In genomic region chr11:60905047-60905446, GRCh38 we compare ENCODE assay signal across 9 cellular contexts. TPM values are rescaled to one million over a fixed set of nuclear protein-coding genes. Genes with fewer than 3 reads are reported as not detected.
DNase-seq lines count a peak whose midpoint lies in the region; ATAC-seq, FAIRE-seq and TF ChIP-seq lines count a peak whose summit lies in the region.
"Had no signal": no experiment of that assay in that cellular context is flagged by ENCODE, and none has a peak within 500 bp of the region (broad histone marks: within the 10 kb centered on the region; RNA-seq: fewer than 3 reads in every experiment).

No MANE protein-coding gene starts in this region.

- H3K36me3 ChIP-seq in BLaER1 = peaks cover 46% of the 10 kb centered on the region
- H3K36me3 ChIP-seq in IMR-90 (ENCODE audit: control insufficient read depth, insufficient read depth, low read length) = peaks cover 29% of the 10 kb centered on the region

- no peak for FAIRE-seq in D721Med (lab: Jason Lieb, UNC)

- intact Hi-C loops in IMR-90 (cut with micrococcal nuclease) (loop anchor here (5.0 kb wide), 1 partner anchor 267 kb away; no protein-coding TSS in a partner anchor), MCF 10A (cut with micrococcal nuclease) (no loop called here)

- no peak for TF ChIP-seq CTCF in IMR-90 (conservative IDR thresholded peaks at IDR 0.05; ENCODE audit: low read depth, low read length)
- no peak for TF ChIP-seq CTCF in MCF 10A (IDR thresholded peaks at IDR 0.05; ENCODE audit: unreplicated experiment)
- no peak for TF ChIP-seq CTCF in D721Med (IDR thresholded peaks at IDR 0.05; ENCODE audit: insufficient read depth, missing control alignments)

- H2AFZ ChIP-seq in IMR-90 (replicated peaks; ENCODE audit: low read length, poor library complexity) = no peak overlapping the region

- dilution Hi-C loops in IMR-90 (cut with HindIII; ENCODE audit: low sequenced_read_pairs, unreplicated experiment) = no loop called here

- no peak overlapping the region; a peak in 1 of 4 replicates for H4K8ac ChIP-seq in IMR-90 (ENCODE audit: low read depth in 2 of 2, low read length in 2 of 2)

- H3K4me1 Mint-ChIP-seq in MCF 10A (ENCODE audit: insufficient read depth, unreplicated experiment) = peaks cover 9% of the 10 kb centered on the region
- H3K4me1 Mint-ChIP-seq in naive B cell = peaks cover 52 to 64% (median 63%) of the 10 kb centered on the region in 3 donors

- ATAC-seq in IMR-90 (ENCODE audit: low read depth) = no peak
- ATAC-seq in naive B cell (ENCODE audit: low read depth in 2 of 2) = no peak
- no peak for ATAC-seq in HG03565 (IDR thresholded peaks at IDR 0.05; ENCODE audit: unreplicated experiment)

- peaks cover 6 to 44% of the 10 kb centered on the region in 2 experiments; a peak in 3 of 4 replicates for H3K79me1 ChIP-seq in IMR-90 (ENCODE audit: low read depth in 1 of 2, low read length in 2 of 2)

- H4K5ac ChIP-seq in IMR-90 (ENCODE audit: low read depth, low read length) = no peak overlapping the region

- in situ Hi-C loops in IMR-90 (cut with MboI; ENCODE audit: low sequenced_read_pairs) = loop anchor here (25.0 kb wide), 1 partner anchor 1318 kb away; no protein-coding TSS in a partner anchor

- H3K9ac ChIP-seq in BLaER1 (peak overlapping the region; percentile 92), IMR-90 (ENCODE audit: low read depth, low read length) (peak overlapping the region; percentile 72)

- no CpG with 5 or more reads among the region's 6 CpGs for WGBS in IMR-90 (ENCODE audit: extremely low coverage in 2 of 2, insufficient read length in 1 of 2), 2 experiments

- H3K27ac Mint-ChIP-seq in MCF 10A (ENCODE audit: low read depth, unreplicated experiment) (peak overlapping the region; percentile 70), naive B cell (peak overlapping the region; percentile 50 to 93 (median 76))

- peaks cover 9% of the 10 kb centered on the region for H3K9me3 ChIP-seq in BLaER1
- H3K9me3 ChIP-seq in IMR-90 (ENCODE audit: control insufficient read depth, insufficient read depth, low read length) = no peaks in the 10 kb centered on the region

- H3K4me3 Mint-ChIP-seq in MCF 10A (ENCODE audit: unreplicated experiment) (peak overlapping the region; percentile 87), naive B cell (peak overlapping the region; percentile 91 to 98 (median 95))

- H3K4me3 ChIP-seq in BLaER1 (peak overlapping the region; percentile 77), IMR-90 (ENCODE audit: insufficient read depth, low read depth, low read length) (peak overlapping the region; percentile 69)

- no peak overlapping the region for H3K18ac ChIP-seq in IMR-90 (ENCODE audit: low read depth, low read length)

- H3K27me3 ChIP-seq in BLaER1 = no peaks in the 10 kb centered on the region
- H3K27me3 ChIP-seq in IMR-90 (ENCODE audit: control insufficient read depth, insufficient read depth, low read length) = peaks cover 3% of the 10 kb centered on the region

- H3K4me1 ChIP-seq in BLaER1 (peaks cover 36% of the 10 kb centered on the region), IMR-90 (ENCODE audit: control insufficient read depth, insufficient read depth, low read length) (peaks cover 3% of the 10 kb centered on the region; the same call in 1 of the 2 replicates)

- CTCF ChIA-PET in IMR-90 (lab: Yijun Ruan, JAX) = interaction anchor here (2.6 kb wide), 1 partner anchor 74 kb away, joined by 12 read pairs; no protein-coding TSS in a partner anchor
- CTCF ChIA-PET in MCF 10A (lab: Yijun Ruan, JAX) = interaction anchor here (0.6 to 10.1 kb wide), 14 partner anchors 9 to 640 kb away, joined by 3 to 163 read pairs (median 6); partner anchors contain the start of genes CCDC86 and TMEM109

- no peak overlapping the region for H2BK20ac ChIP-seq in IMR-90 (ENCODE audit: low read depth, low read length)

- H3K9me1 ChIP-seq in IMR-90 (ENCODE audit: insufficient read depth, low read length) = no peaks in the 10 kb centered on the region

- peak overlapping the region; percentile 6; the same call in 1 of the 2 replicates for H3K4ac ChIP-seq in IMR-90 (ENCODE audit: low read depth, low read length)

- H2BK15ac ChIP-seq in IMR-90 (ENCODE audit: low read depth, low read length) = no peak overlapping the region

- H3K36me3 Mint-ChIP-seq in MCF 10A (ENCODE audit: insufficient read depth, unreplicated experiment) = peaks cover 41% of the 10 kb centered on the region
- H3K36me3 Mint-ChIP-seq in naive B cell = peaks cover 4 to 7% of the 10 kb centered on the region in 2 donors

- BruUV-seq in IMR-90 (replicated peaks; lab: Mats Ljungman, UMichigan) (TSS peak; percentile 61), MCF 10A (replicated peaks; lab: Mats Ljungman, UMichigan) (no TSS peak)

- no peak for TF ChIP-seq POLR2A in IMR-90 (IDR thresholded peaks at IDR 0.05; ENCODE audit: low read depth, low read length)

- H3K27ac ChIP-seq in BLaER1 (peak overlapping the region; percentile 95), IMR-90 (ENCODE audit: insufficient read depth, low read length) (peak overlapping the region; percentile 42; the same call in 1 of the 2 replicates)

- no peak overlapping the region for H2AK5ac ChIP-seq in IMR-90 (ENCODE audit: low read depth, low read length)

- peak overlapping the region; percentile 5 for H2BK5ac ChIP-seq in IMR-90 (ENCODE audit: low read depth, low read length, poor library complexity, severe bottlenecking)

- TF ChIP-seq RAD21 in IMR-90 (IDR thresholded peaks at IDR 0.05; ENCODE audit: low read length) = no peak

- peaks cover 11% of the 10 kb centered on the region for H3K27me3 Mint-ChIP-seq in MCF 10A (ENCODE audit: insufficient read depth, unreplicated experiment)
- no peaks in the 10 kb centered on the region for H3K27me3 Mint-ChIP-seq in naive B cell

- H4K91ac ChIP-seq in IMR-90 (ENCODE audit: insufficient read depth, low read depth, low read length) = no peak overlapping the region

- no peak for DNase-seq in IMR-90
- no peak for DNase-seq in MCF 10A (ENCODE audit: unreplicated experiment)
- no peak for DNase-seq in naive B cell
- DNase-seq in D721Med (ENCODE audit: insufficient read length, low spot score) = no peak
- DNase-seq in C1 segment of cervical spinal cord (lab: John Stamatoyannopoulos, UW) = no peak
- DNase-seq in NCI-H2029 treated with DMSO at 0.1 percent for 48 hours (lab: John Stamatoyannopoulos, UW) = no peak

- H3K56ac ChIP-seq in IMR-90 (ENCODE audit: extremely low read depth, insufficient read depth, low read length) = no peak overlapping the region

- H4K20me1 ChIP-seq in BLaER1 (peaks cover 58% of the 10 kb centered on the region), IMR-90 (ENCODE audit: insufficient read depth, low read length) (peaks cover 30% of the 10 kb centered on the region)

- no peak overlapping the region for H2BK120ac ChIP-seq in IMR-90 (ENCODE audit: low read depth, low read length)

- H3K4me2 ChIP-seq in BLaER1 = peak overlapping the region; percentile 94
- peak overlapping the region; percentile 95 for H3K4me2 ChIP-seq in IMR-90 (ENCODE audit: low read depth, low read length)

- H3K23ac ChIP-seq in IMR-90 (ENCODE audit: low read depth, low read length) = no peak overlapping the region

- H3K9me3 Mint-ChIP-seq in MCF 10A (ENCODE audit: unreplicated experiment) (no peaks in the 10 kb centered on the region), naive B cell (peaks cover 0 to 2% (median 0%) of the 10 kb centered on the region in 7 donors)

- H3K14ac ChIP-seq in IMR-90 (replicated peaks; ENCODE audit: low read depth, low read length) = no peak overlapping the region

- POLR2A ChIA-PET in IMR-90 (lab: Charles Lee; ENCODE audit: unreplicated experiment) = no interaction called here
- POLR2A ChIA-PET in MCF 10A (lab: Yijun Ruan, JAX) = interaction anchor here (0.6 to 3.8 kb wide), 19 partner anchors 8 to 1066 kb away, joined by 3 to 69 read pairs (median 4); partner anchors contain the start of genes CCDC86, CPSF7, SDHAF2 and TMEM109

- no peak overlapping the region for H2AK9ac ChIP-seq in IMR-90 (replicated peaks; ENCODE audit: low read depth, low read length, poor library complexity)

TF ChIP-seq in IMR-90, 13 proteins besides CTCF, POLR2A, EP300 and RAD21 (continues in another document):
- no peak for TF ChIP-seq SMC3 (IDR thresholded peaks at IDR 0.05; ENCODE audit: low read depth, low read length)
- TF ChIP-seq NFE2L2 (IDR thresholded peaks at IDR 0.05; ENCODE audit: low read depth, low read length) = no peak
- no peak for TF ChIP-seq MXI1 (IDR thresholded peaks at IDR 0.05; ENCODE audit: borderline replicate concordance, low read depth, low read length)
- TF ChIP-seq RFX5 (IDR thresholded peaks at IDR 0.05; ENCODE audit: low read depth, low read length) = no peak
- no peak for TF ChIP-seq CHD1 (IDR thresholded peaks at IDR 0.05; ENCODE audit: low read depth, low read length)
- TF ChIP-seq CEBPB (IDR thresholded peaks at IDR 0.05; ENCODE audit: low read depth, low read length) = no peak

RNA-seq across cellular contexts. Expression of gene PRPF19, which starts 1.3 kb away (rescaled TPM):
- total RNA-seq in IMR-90 (2012; rRNA removed) = 29.7 and 29.8 TPM in 2 replicates
- polyA plus RNA-seq in IMR-90 (2012; rRNA removed) = 48.5 and 50.4 TPM in 2 replicates
- polyA plus RNA-seq in IMR-90 (2012; cell fraction: cytosol; rRNA removed) = 50.5 and 59.1 TPM in 2 replicates
- 28.4 and 43.7 TPM in 2 replicates for polyA plus RNA-seq in IMR-90 (2012; cell fraction: nucleus; rRNA removed; ENCODE audit: low replicate concordance)
- total RNA-seq in MCF 10A (2022) = 99.0 and 115 TPM in 2 replicates
- polyA plus RNA-seq in naive B cell (ENCODE audit: low read depth in 6 of 6) = 10 to 100 TPM in 5 of 6 donors, 1 to 10 TPM in 1; 5.6 to 19.3 (median 15.6) TPM

RNA-seq across cellular contexts. Expression of gene TMEM109, which starts 8.9 kb away (rescaled TPM):
- total RNA-seq in IMR-90 (2012; rRNA removed) = 15.1 and 17.2 TPM in 2 replicates
- 69.7 and 73.6 TPM in 2 replicates for polyA plus RNA-seq in IMR-90 (2012; rRNA removed)
- polyA plus RNA-seq in IMR-90 (2012; cell fraction: cytosol; rRNA removed) = 56.6 and 60.6 TPM in 2 replicates
- polyA plus RNA-seq in IMR-90 (2012; cell fraction: nucleus; rRNA removed; ENCODE audit: low replicate concordance) = 8.8 and 14.0 TPM in 2 replicates
- 39.5 and 45.8 TPM in 2 replicates for total RNA-seq in MCF 10A (2022)
- 100 to 1,000 TPM; 286 to 521 (median 315) TPM for polyA plus RNA-seq in naive B cell (ENCODE audit: low read depth in 6 of 6)

RNA-seq across cellular contexts. Expression of gene TMEM132A, which starts 19.2 kb away (rescaled TPM):
- 7.7 and 8.3 TPM in 2 replicates for total RNA-seq in IMR-90 (2012; rRNA removed)
- polyA plus RNA-seq in IMR-90 (2012; rRNA removed) = 64.2 and 74.8 TPM in 2 replicates
- 87.8 and 103 TPM in 2 replicates for polyA plus RNA-seq in IMR-90 (2012; cell fraction: cytosol; rRNA removed)
- 240 and 518 TPM in 2 replicates for polyA plus RNA-seq in IMR-90 (2012; cell fraction: nucleus; rRNA removed; ENCODE audit: low replicate concordance)
- total RNA-seq in MCF 10A (2022) = 20.5 and 22.5 TPM in 2 replicates
- polyA plus RNA-seq in naive B cell (ENCODE audit: low read depth in 6 of 6) = 1 to 10 TPM in 1 of 6 donors, under 1 TPM in 3, not detected in 2; 0.23 to 1.2 (median 0.40) TPM

RNA-seq across cellular contexts. Expression of gene ZP1, which starts 37.7 kb away (rescaled TPM):
- total RNA-seq in IMR-90 (2012; rRNA removed) (0.18 and 0.28 TPM in 2 replicates), MCF 10A (2022) (not detected in 2 replicates)
- polyA plus RNA-seq in IMR-90 (2012; rRNA removed) (1.2 and 1.6 TPM in 2 replicates), naive B cell (ENCODE audit: low read depth in 6 of 6) (not detected)
- 1.5 and 3.3 TPM in 2 replicates for polyA plus RNA-seq in IMR-90 (2012; cell fraction: cytosol; rRNA removed)
- 7.4 and 25.0 TPM in 2 replicates for polyA plus RNA-seq in IMR-90 (2012; cell fraction: nucleus; rRNA removed; ENCODE audit: low replicate concordance)
- total RNA-seq: renal cortical epithelial cell had no signal

RNA-seq across cellular contexts. Expression of gene SLC15A3, which starts 46.9 kb away (rescaled TPM):
- total RNA-seq in IMR-90 (2012; rRNA removed) = 1.9 and 3.2 TPM in 2 replicates
- polyA plus RNA-seq in IMR-90 (2012; rRNA removed) = 4.4 and 5.2 TPM in 2 replicates
- polyA plus RNA-seq in IMR-90 (2012; cell fraction: cytosol; rRNA removed) = 2.9 and 8.9 TPM in 2 replicates
- 4.4 and 7.8 TPM in 2 replicates for polyA plus RNA-seq in IMR-90 (2012; cell fraction: nucleus; rRNA removed; ENCODE audit: low replicate concordance)
- total RNA-seq in MCF 10A (2022) = not detected in 2 replicates
- 10 to 100 TPM in 5 of 6 donors, 1 to 10 TPM in 1; 7.0 to 18.1 (median 15.9) TPM for polyA plus RNA-seq in naive B cell (ENCODE audit: low read depth in 6 of 6)
